1 cellular context compared by ENCODE assay signal in the genomic region with DNA sequence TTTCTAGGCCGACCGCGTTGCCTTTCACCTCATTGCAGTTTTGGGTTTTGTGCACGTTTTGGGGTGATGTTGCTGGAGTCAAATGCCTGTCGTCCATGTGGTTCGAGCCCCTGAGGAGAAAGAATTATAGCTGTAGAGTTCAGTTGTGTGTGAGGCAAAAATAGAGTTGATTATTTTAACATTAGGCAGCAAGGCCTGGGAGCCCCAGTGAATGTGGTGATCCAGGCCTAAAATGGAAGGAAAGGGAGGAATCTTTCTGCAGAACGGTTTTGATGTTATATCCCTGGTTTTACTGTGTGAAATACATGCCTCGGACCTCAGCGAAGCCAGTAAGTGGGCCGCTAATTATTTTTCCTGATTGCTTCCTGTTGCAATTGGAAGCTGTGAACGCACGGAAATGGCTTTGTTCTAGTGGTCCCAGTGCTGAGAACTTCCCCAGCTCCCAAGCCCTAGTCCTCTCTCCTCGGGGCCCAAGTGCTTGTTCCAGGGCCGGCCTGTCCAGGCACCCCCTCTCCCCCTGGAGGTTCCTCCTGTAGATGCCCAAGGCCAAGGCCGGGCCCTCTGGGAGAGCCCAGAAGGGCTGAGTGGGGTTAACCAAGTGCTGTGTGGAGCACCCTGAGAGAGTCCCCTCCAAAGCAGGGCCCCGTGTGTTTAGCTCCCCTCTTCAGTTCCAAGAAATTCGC.
A peak's percentile ranks its signal among the peaks of the same experiment; 100 is the strongest.
TF ChIP-seq lines count a peak whose summit lies in the region.

No MANE protein-coding gene starts in this region.

TF ChIP-seq in HEK293, 187 proteins besides CTCF, POLR2A, EP300 and RAD21 (continued from another document):
- TF ChIP-seq, protein P1, sequence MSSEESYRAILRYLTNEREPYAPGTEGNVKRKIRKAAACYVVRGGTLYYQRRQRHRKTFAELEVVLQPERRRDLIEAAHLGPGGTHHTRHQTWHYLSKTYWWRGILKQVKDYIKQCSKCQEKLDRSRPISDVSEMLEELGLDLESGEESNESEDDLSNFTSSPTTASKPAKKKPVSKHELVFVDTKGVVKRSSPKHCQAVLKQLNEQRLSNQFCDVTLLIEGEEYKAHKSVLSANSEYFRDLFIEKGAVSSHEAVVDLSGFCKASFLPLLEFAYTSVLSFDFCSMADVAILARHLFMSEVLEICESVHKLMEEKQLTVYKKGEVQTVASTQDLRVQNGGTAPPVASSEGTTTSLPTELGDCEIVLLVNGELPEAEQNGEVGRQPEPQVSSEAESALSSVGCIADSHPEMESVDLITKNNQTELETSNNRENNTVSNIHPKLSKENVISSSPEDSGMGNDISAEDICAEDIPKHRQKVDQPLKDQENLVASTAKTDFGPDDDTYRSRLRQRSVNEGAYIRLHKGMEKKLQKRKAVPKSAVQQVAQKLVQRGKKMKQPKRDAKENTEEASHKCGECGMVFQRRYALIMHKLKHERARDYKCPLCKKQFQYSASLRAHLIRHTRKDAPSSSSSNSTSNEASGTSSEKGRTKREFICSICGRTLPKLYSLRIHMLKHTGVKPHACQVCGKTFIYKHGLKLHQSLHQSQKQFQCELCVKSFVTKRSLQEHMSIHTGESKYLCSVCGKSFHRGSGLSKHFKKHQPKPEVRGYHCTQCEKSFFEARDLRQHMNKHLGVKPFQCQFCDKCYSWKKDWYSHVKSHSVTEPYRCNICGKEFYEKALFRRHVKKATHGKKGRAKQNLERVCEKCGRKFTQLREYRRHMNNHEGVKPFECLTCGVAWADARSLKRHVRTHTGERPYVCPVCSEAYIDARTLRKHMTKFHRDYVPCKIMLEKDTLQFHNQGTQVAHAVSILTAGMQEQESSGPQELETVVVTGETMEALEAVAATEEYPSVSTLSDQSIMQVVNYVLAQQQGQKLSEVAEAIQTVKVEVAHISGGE (tag by site-specific recombination; conservative IDR thresholded peaks at IDR 0.05; ENCODE audit: low read depth) = peak; percentile 40; the same call in 1 of the 2 replicates
- TF ChIP-seq SP3 (tag by site-specific recombination; IDR thresholded peaks at IDR 0.05) (no peak), EGR2 (tag by site-specific recombination; IDR thresholded peaks at IDR 0.05; ENCODE audit: low read depth) (no peak), REST (tag by site-specific recombination; IDR thresholded peaks at IDR 0.05) (no peak), ZBTB26 (tag by site-specific recombination; optimal IDR thresholded peaks at IDR 0.05) (no peak), ZNF610 (tag by site-specific recombination; IDR thresholded peaks at IDR 0.05; ENCODE audit: borderline replicate concordance) (no peak), ZNF324 (tag by site-specific recombination; IDR thresholded peaks at IDR 0.05) (no peak), ZNF623 (tag by site-specific recombination; IDR thresholded peaks at IDR 0.05) (no peak), ZNF76 (tag by site-specific recombination; IDR thresholded peaks at IDR 0.05; ENCODE audit: borderline replicate concordance, low read depth) (no peak), ZNF660 (tag by site-specific recombination; IDR thresholded peaks at IDR 0.05) (no peak), GLIS2 (tag by site-specific recombination; IDR thresholded peaks at IDR 0.05) (peak; percentile 28; the same call in 1 of the 2 replicates), ZNF211 (tag by site-specific recombination; IDR thresholded peaks at IDR 0.05; ENCODE audit: low read depth) (no peak), ZBTB17 (tag by site-specific recombination; IDR thresholded peaks at IDR 0.05) (no peak), ZBTB8A (tag by site-specific recombination; IDR thresholded peaks at IDR 0.05) (peak; percentile 22; the same call in 1 of the 2 replicates), BCL11B (tag by site-specific recombination; IDR thresholded peaks at IDR 0.05; ENCODE audit: low read depth) (no peak), ZBTB7A (tag by site-specific recombination; IDR thresholded peaks at IDR 0.05; ENCODE audit: low read depth) (no peak)
- TF ChIP-seq, protein P2, sequence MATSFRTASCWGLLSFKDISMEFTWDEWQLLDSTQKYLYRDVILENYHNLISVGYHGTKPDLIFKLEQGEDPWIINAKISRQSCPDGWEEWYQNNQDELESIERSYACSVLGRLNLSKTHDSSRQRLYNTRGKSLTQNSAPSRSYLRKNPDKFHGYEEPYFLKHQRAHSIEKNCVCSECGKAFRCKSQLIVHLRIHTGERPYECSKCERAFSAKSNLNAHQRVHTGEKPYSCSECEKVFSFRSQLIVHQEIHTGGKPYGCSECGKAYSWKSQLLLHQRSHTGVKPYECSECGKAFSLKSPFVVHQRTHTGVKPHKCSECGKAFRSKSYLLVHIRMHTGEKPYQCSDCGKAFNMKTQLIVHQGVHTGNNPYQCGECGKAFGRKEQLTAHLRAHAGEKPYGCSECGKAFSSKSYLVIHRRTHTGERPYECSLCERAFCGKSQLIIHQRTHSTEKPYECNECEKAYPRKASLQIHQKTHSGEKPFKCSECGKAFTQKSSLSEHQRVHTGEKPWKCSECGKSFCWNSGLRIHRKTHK (tag by site-specific recombination; IDR thresholded peaks at IDR 0.05) = no peak
- TF ChIP-seq, protein P3, sequence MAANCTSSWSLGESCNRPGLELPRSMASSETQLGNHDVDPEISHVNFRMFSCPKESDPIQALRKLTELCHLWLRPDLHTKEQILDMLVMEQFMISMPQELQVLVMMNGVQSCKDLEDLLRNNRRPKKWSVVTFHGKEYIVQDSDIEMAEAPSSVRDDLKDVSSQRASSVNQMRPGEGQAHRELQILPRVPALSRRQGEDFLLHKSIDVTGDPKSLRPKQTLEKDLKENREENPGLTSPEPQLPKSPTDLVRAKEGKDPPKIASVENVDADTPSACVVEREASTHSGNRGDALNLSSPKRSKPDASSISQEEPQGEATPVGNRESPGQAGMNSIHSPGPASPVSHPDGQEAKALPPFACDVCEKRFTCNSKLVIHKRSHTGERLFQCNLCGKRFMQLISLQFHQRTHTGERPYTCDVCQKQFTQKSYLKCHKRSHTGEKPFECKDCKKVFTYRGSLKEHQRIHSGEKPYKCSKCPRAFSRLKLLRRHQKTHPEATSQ (tag by site-specific recombination; IDR thresholded peaks at IDR 0.05) = no peak
- TF ChIP-seq, protein P4, sequence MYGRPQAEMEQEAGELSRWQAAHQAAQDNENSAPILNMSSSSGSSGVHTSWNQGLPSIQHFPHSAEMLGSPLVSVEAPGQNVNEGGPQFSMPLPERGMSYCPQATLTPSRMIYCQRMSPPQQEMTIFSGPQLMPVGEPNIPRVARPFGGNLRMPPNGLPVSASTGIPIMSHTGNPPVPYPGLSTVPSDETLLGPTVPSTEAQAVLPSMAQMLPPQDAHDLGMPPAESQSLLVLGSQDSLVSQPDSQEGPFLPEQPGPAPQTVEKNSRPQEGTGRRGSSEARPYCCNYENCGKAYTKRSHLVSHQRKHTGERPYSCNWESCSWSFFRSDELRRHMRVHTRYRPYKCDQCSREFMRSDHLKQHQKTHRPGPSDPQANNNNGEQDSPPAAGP (tag by site-specific recombination; IDR thresholded peaks at IDR 0.05) = no peak
